In the genomic region with DNA sequence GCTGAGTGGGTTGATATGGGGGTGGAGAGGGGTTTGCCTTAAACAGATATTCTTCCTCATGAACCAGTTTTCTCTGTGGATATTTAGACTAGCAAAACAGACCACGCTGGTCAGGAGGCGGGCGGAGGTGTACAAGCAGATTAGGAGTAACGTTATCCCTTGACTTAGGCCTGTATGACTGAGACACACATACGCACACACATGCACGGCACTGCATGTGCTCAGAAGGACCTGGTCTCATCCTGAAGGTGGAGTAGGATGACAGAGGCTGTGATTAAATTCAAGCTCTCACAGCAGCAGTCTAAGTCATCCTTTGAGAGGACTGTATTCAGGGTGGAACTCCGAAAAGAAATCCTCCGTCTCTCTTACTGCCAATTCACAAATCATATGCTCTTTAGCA, we compare ENCODE assay signal across 15 cellular contexts.
DNase-seq lines count a peak whose midpoint lies in the region; ATAC-seq, FAIRE-seq and TF ChIP-seq lines count a peak whose summit lies in the region.
"Had no signal": no experiment of that assay in that cellular context is flagged by ENCODE, and none has a peak within 500 bp of the region (broad histone marks: within the 10 kb centered on the region; RNA-seq: fewer than 3 reads in every experiment).

No MANE protein-coding gene starts in this region.

- TF ChIP-seq CTCF in epithelial cell of proximal tubule (conservative IDR thresholded peaks at IDR 0.05; ENCODE audit: low read depth, low read length) = no peak
- TF ChIP-seq CTCF in nephron (IDR thresholded peaks at IDR 0.05; ENCODE audit: unreplicated experiment in 3 of 3) = no peak

- ATAC-seq in HG03095 (IDR thresholded peaks at IDR 0.05; ENCODE audit: unreplicated experiment) = no peak
- ATAC-seq: activated T-cell treated with anti-CD3 and anti-CD28 coated beads, Interleukin-2, amount 50 U/mL, for 72 hours had no signal

- H3K36me3 Mint-ChIP-seq in nephron (ENCODE audit: low read depth) = no peaks in the 10 kb centered on the region

- peak overlapping the region; percentile 49 for H3K4me3 ChIP-seq in epithelial cell of proximal tubule (ENCODE audit: low read depth, low read length)
- H3K4me3 ChIP-seq: ovary had no signal

- no peaks in the 10 kb centered on the region for H3K27me3 Mint-ChIP-seq in nephron (ENCODE audit: low read depth)

- peak; percentile 53 for DNase-seq in DMS53 (lab: John Stamatoyannopoulos, UW)
- DNase-seq in NCI-H82 (lab: John Stamatoyannopoulos, UW) = peak; percentile 70
- DNase-seq in epithelial cell of proximal tubule (ENCODE audit: low read depth) = no peak
- DNase-seq in foreskin melanocyte = no peak
- no peak for DNase-seq in GM19239 (ENCODE audit: insufficient read length, low spot score)
- DNase-seq in DMS 273 treated with DMSO at 0.1 percent for 48 hours (lab: John Stamatoyannopoulos, UW) = no peak
- DNase-seq: activated CD4-positive, alpha-beta T cell treated with anti-CD3 and anti-CD28 coated beads for 1 hour; activated T-cell treated with anti-CD3 and anti-CD28 coated beads, Interleukin-2, amount 50 U/mL, for 72 hours; NCI-H1436; ovary; stimulated activated CD8-positive, alpha-beta memory T cell treated with anti-CD3 and anti-CD28 coated beads, Interleukin-4, amount 100 ng/mL, for 48 hours; SW 1271 had no signal

- H3K27ac Mint-ChIP-seq in nephron = peak overlapping the region; percentile 90 to 99 (median 98)
- H3K27ac Mint-ChIP-seq: activated T-cell treated with anti-CD3 and anti-CD28 coated beads, Interleukin-2, amount 50 U/mL, for 72 hours had no signal

- H3K4me3 Mint-ChIP-seq in nephron = peak overlapping the region; percentile 71 to 78 (median 74)
- H3K4me3 Mint-ChIP-seq: activated T-cell treated with anti-CD3 and anti-CD28 coated beads, Interleukin-2, amount 50 U/mL, for 72 hours had no signal

- peaks cover 21% of the 10 kb centered on the region for H3K4me1 Mint-ChIP-seq in nephron

- peaks cover 3% of the 10 kb centered on the region for H3K9me3 Mint-ChIP-seq in nephron

- no peak for FAIRE-seq in GM19239 (lab: Jason Lieb, UNC)
- FAIRE-seq: HTR-8/SVneo had no signal

Comparison
In these comparisons a context has a peak if more than half of its experiments do, and no peak if none do; other contexts are left out.
1. DNase-seq: peak in DMS53 (single experiment) and NCI-H82 (single experiment); none in epithelial cell of proximal tubule (single experiment), foreskin melanocyte (single experiment), GM19239 (single experiment) and DMS 273 treated with DMSO at 0.1 percent for 48 hours (single experiment).